In genomic region chr3:64426551-64426950, GRCh38 we compare ENCODE assay signal across 33 cellular contexts.
"Had no signal": no experiment of that assay in that cellular context is flagged by ENCODE, and none has a peak within 500 bp of the region (broad histone marks: within the 10 kb centered on the region; RNA-seq: fewer than 3 reads in every experiment).

No MANE protein-coding gene starts in this region.

- H3K9ac ChIP-seq: SK-N-SH had no signal

- ATAC-seq: activated CD8-positive, alpha-beta T cell treated with anti-CD3 and anti-CD28 coated beads for 36 hours; activated T-cell treated with anti-CD3 and anti-CD28 coated beads, Interleukin-2, amount 50 U/mL, for 72 hours; activated T-helper 17 cell treated with anti-CD3 and anti-CD28 coated beads, Interleukin-2, amount 50 U/mL, for 72 hours; body of pancreas; PC-3 had no signal

- H3K9me3 ChIP-seq: body of pancreas, MG63, Peyer's patch, SJSA1, SK-N-SH had no signal

- DNase-seq: activated CD4-positive, alpha-beta T cell treated with anti-CD3 and anti-CD28 coated beads, Interleukin-2, amount 10 ng/mL, durations not matched to agents 24 days and 14 days; activated CD4-positive, alpha-beta T cell treated with anti-CD3 and anti-CD28 coated beads, Interleukin-2, amount 50 U/mL, for 4 hours; activated CD8-positive, alpha-beta T cell treated with anti-CD3 and anti-CD28 coated beads for 36 hours; activated effector memory CD4-positive, alpha-beta T cell treated with anti-CD3 and anti-CD28 coated beads, Interleukin-2, amount 50 U/mL, for 16 hours; activated naive CD4-positive, alpha-beta T cell; activated naive CD4-positive, alpha-beta T cell treated with anti-CD3 and anti-CD28 coated beads, Interleukin-2, amount 50 U/mL, for 16 hours; activated naive CD8-positive, alpha-beta T cell treated with anti-CD3 and anti-CD28 coated beads for 36 hours; activated T-cell treated with anti-CD3 and anti-CD28 coated beads, Interleukin-2, amount 50 U/mL, for 1 hour; activated T-cell treated with anti-CD3 and anti-CD28 coated beads, Interleukin-2, amount 50 U/mL, for 72 hours; amniotic stem cell; body of pancreas; central memory CD4-positive, alpha-beta T cell; Karpas-422; KBM-7; MG63; NCI-H1048; NCI-H1105 treated with DMSO at 0.1 percent for 48 hours; NCI-H146; NCI-H187; NCI-H2029 treated with DMSO at 0.1 percent for 48 hours; NCI-H2107; NCI-H226; NCI-H446 treated with DMSO at 0.1 percent for 48 hours; NCI-H524 treated with DMSO at 0.1 percent for 48 hours; NK-92 treated with Interleukin-12 subunit alpha and Interleukin-12 subunit beta, amount 100 ng/mL, for 24 hours; PC-3; Peyer's patch; Right ventricle myocardium superior; RPMI8226; SK-N-SH had no signal

- H3K36me3 ChIP-seq: MG63, Peyer's patch, SJSA1 had no signal

- H3K27me3 ChIP-seq: body of pancreas, Peyer's patch, SJSA1 had no signal

- FAIRE-seq: TTC549 had no signal

- H3K4me3 ChIP-seq: body of pancreas, MG63, Peyer's patch, SJSA1 had no signal

- H3K4me1 ChIP-seq: body of pancreas, Peyer's patch, SJSA1 had no signal

- H3K4me2 ChIP-seq: SK-N-SH had no signal

- H3K27ac ChIP-seq: body of pancreas, Peyer's patch, SJSA1 had no signal
